ENCODE assay signal across 9 cellular contexts in the genomic region with DNA sequence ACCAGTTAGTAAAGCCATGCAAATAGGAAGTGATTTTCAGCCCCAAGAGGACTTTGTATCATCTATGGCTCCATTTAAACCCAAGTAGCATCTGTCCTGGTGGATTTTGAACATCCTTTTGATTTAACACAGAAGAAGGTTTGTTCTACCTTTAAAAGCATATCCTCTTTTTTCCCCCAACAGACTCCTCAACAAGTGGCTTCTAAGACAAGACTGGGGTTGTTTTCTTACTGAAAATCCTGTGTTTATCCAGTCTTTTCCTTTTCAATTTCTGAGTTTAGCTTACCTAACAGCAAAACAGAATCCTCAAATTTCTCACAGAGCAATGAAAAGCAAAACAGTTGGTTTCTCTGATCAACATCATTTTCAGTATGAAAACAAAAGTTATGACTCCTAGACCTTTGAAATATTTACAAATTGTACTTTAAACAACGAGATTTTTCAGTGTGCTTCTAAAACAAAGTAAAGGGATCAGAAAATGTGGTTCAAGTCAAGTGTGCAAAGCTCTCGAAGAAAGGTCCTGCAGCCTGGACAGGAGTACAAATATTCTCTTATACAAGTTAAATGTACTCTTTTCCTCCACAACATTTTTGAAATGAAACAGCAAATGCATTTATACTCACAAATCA. TPM values are rescaled to one million over a fixed set of nuclear protein-coding genes. Genes with fewer than 3 reads are reported as not detected.
DNase-seq lines count a peak whose midpoint lies in the region; ATAC-seq and TF ChIP-seq lines count a peak whose summit lies in the region.
"Had no signal": no experiment of that assay in that cellular context is flagged by ENCODE, and none has a peak within 500 bp of the region (broad histone marks: within the 10 kb centered on the region; RNA-seq: fewer than 3 reads in every experiment).

No MANE protein-coding gene starts in this region.

- no peaks in the 10 kb centered on the region for H3K9me3 Mint-ChIP-seq in T-helper 1 cell treated with Interleukin-12 subunit alpha and Interleukin-12 subunit beta and Interleukin-4 antibody, amounts not matched to agents 30 μg/mL and 1 μg/mL, for 36 hours
- no peaks in the 10 kb centered on the region for H3K9me3 Mint-ChIP-seq in activated naive CD8-positive, alpha-beta T cell treated with anti-CD3 and anti-CD28 coated beads, Interleukin-2, amount 10 ng/mL, durations not matched to agents 7 days and 5 days

- TF ChIP-seq CTCF in stomach (IDR thresholded peaks at IDR 0.05), result no peak

- no peaks in the 10 kb centered on the region for H3K9me3 ChIP-seq in iPS-18c (ENCODE audit: control insufficient read depth, insufficient read depth, low read length)
- H3K9me3 ChIP-seq in stomach, result no peaks in the 10 kb centered on the region

- H3K4me1 ChIP-seq in stomach, result peaks cover 0 to 53% (median 24%) of the 10 kb centered on the region in 4 donors

- DNase-seq in T-helper 1 cell, result no peak
- no peak for DNase-seq in activated naive CD8-positive, alpha-beta T cell treated with anti-CD3 and anti-CD28 coated beads, Interleukin-2, amount 10 ng/mL, durations not matched to agents 7 days and 5 days
- no peak for DNase-seq in stomach
- DNase-seq in NCI-H2196 treated with DMSO at 0.1 percent for 48 hours (lab: John Stamatoyannopoulos, UW; ENCODE audit: unreplicated experiment), result no peak
- DNase-seq in ureter (ENCODE audit: low spot score), result no peak
- DNase-seq: stimulated activated CD4-positive, alpha-beta T cell treated with anti-CD3 and anti-CD28 coated beads, Interleukin-4, amount 100 ng/mL, for 24 hours had no signal

- POLR2A ChIA-PET in activated naive CD8-positive, alpha-beta T cell treated with anti-CD3 and anti-CD28 coated beads, Interleukin-2, amount 10 ng/mL, durations not matched to agents 7 days and 5 days (lab: Charles Lee), result no interaction called here

- H3K27ac ChIP-seq in stomach, result peak overlapping the region in 4 of 5 donors; percentile 90 to 98 (median 96)

- WGBS in stomach, 5 donors, result 31 to 47% (median 38%) methylated on average over 2 of the region's 2 CpGs

- H3K4me3 ChIP-seq in iPS-18c (ENCODE audit: insufficient read depth, low read depth, low read length), result peak overlapping the region; percentile 39
- peak overlapping the region; percentile 69 to 83 (median 79) for H3K4me3 ChIP-seq in stomach

- H3K36me3 Mint-ChIP-seq in T-helper 1 cell treated with Interleukin-12 subunit alpha and Interleukin-12 subunit beta and Interleukin-4 antibody, amounts not matched to agents 30 μg/mL and 1 μg/mL, for 36 hours (ENCODE audit: low read depth), result peaks cover 41% of the 10 kb centered on the region
- peaks cover 7% of the 10 kb centered on the region for H3K36me3 Mint-ChIP-seq in activated naive CD8-positive, alpha-beta T cell treated with anti-CD3 and anti-CD28 coated beads, Interleukin-2, amount 10 ng/mL, durations not matched to agents 7 days and 5 days

- H3K27me3 ChIP-seq in stomach, result no peaks in the 10 kb centered on the region

- TF ChIP-seq EP300 in stomach (IDR thresholded peaks at IDR 0.05), result no peak

- H3K4me1 Mint-ChIP-seq in T-helper 1 cell treated with Interleukin-12 subunit alpha and Interleukin-12 subunit beta and Interleukin-4 antibody, amounts not matched to agents 30 μg/mL and 1 μg/mL, for 36 hours (ENCODE audit: low read depth), result peaks cover 48% of the 10 kb centered on the region
- H3K4me1 Mint-ChIP-seq in activated naive CD8-positive, alpha-beta T cell treated with anti-CD3 and anti-CD28 coated beads, Interleukin-2, amount 10 ng/mL, durations not matched to agents 7 days and 5 days, result peaks cover 21% of the 10 kb centered on the region

- intact Hi-C loops in stomach (cut with DNase I; ENCODE audit: low total_unique reads), result no loop called here

- no peaks in the 10 kb centered on the region for H3K36me3 ChIP-seq in stomach

- H3K27me3 Mint-ChIP-seq in T-helper 1 cell treated with Interleukin-12 subunit alpha and Interleukin-12 subunit beta and Interleukin-4 antibody, amounts not matched to agents 30 μg/mL and 1 μg/mL, for 36 hours (ENCODE audit: low read depth), result peaks cover 6% of the 10 kb centered on the region
- H3K27me3 Mint-ChIP-seq in activated naive CD8-positive, alpha-beta T cell treated with anti-CD3 and anti-CD28 coated beads, Interleukin-2, amount 10 ng/mL, durations not matched to agents 7 days and 5 days, result peaks cover 9% of the 10 kb centered on the region

- no peak for ATAC-seq in activated naive CD8-positive, alpha-beta T cell treated with anti-CD3 and anti-CD28 coated beads, Interleukin-2, amount 10 ng/mL, durations not matched to agents 7 days and 5 days (ENCODE audit: low read depth)
- no peak for ATAC-seq in GM21367 (IDR thresholded peaks at IDR 0.05; ENCODE audit: unreplicated experiment)

- TF ChIP-seq POLR2A in stomach (IDR thresholded peaks at IDR 0.05), result no peak

- peak overlapping the region; percentile 49 for H3K27ac Mint-ChIP-seq in T-helper 1 cell treated with Interleukin-12 subunit alpha and Interleukin-12 subunit beta and Interleukin-4 antibody, amounts not matched to agents 30 μg/mL and 1 μg/mL, for 36 hours
- H3K27ac Mint-ChIP-seq in activated naive CD8-positive, alpha-beta T cell treated with anti-CD3 and anti-CD28 coated beads, Interleukin-2, amount 10 ng/mL, durations not matched to agents 7 days and 5 days, result no peak overlapping the region

- H3K4me3 Mint-ChIP-seq in T-helper 1 cell treated with Interleukin-12 subunit alpha and Interleukin-12 subunit beta and Interleukin-4 antibody, amounts not matched to agents 30 μg/mL and 1 μg/mL, for 36 hours, result peak overlapping the region; percentile 98
- peak overlapping the region; percentile 26 for H3K4me3 Mint-ChIP-seq in activated naive CD8-positive, alpha-beta T cell treated with anti-CD3 and anti-CD28 coated beads, Interleukin-2, amount 10 ng/mL, durations not matched to agents 7 days and 5 days

RNA-seq across cellular contexts. Expression of gene PHLDA1, which starts 2.8 kb away (rescaled TPM):
- total RNA-seq in activated naive CD8-positive, alpha-beta T cell treated with anti-CD3 and anti-CD28 coated beads, Interleukin-2, amount 10 ng/mL, durations not matched to agents 7 days and 5 days, result 1 to 10 TPM; 5.2 to 5.8 TPM
- total RNA-seq in stomach (10 to 100 TPM in 4 of 5 donors, 1 to 10 TPM in 1; 4.9 to 62.4 (median 12.5) TPM), ureter (10.7 TPM)
- polyA plus RNA-seq in stomach, result 10 to 100 TPM; 15.3 to 26.5 (median 17.7) TPM

RNA-seq across cellular contexts. Expression of gene NAP1L1, which starts 55.7 kb away (rescaled TPM):
- total RNA-seq in activated naive CD8-positive, alpha-beta T cell treated with anti-CD3 and anti-CD28 coated beads, Interleukin-2, amount 10 ng/mL, durations not matched to agents 7 days and 5 days, result 100 to 1,000 TPM; 534 to 576 TPM
- total RNA-seq in stomach (100 to 1,000 TPM in 4 of 5 donors, 10 to 100 TPM in 1; 95.0 to 342 (median 257) TPM), ureter (329 TPM)
- 100 to 1,000 TPM; 197 to 329 (median 206) TPM for polyA plus RNA-seq in stomach
